Comparison of ENCODE assay signal across 1 cellular context in the genomic region with DNA sequence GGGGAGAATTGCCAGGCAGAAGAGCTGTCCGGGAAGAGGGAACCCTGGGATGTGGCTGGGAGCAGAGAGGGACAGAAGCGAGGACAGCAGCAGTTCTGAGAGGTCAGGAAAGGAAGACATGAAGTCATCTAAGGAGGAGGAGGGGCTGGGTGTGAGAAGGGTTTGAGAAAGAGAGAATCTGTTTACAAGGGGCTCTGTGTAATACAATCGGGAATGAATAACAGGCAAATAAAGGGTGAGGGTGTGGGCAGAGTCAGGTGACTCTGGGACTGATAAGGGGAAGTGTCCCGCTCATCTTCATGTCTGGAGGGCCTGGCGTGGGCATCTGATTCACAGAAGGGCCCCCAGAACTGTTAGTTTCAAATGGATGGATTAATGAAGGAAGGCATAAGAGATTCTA.
TF ChIP-seq lines count a peak whose summit lies in the region.

No MANE protein-coding gene starts in this region.

TF ChIP-seq in IMR-90, 13 proteins besides CTCF, POLR2A, EP300 and RAD21:
- TF ChIP-seq, protein P1, sequence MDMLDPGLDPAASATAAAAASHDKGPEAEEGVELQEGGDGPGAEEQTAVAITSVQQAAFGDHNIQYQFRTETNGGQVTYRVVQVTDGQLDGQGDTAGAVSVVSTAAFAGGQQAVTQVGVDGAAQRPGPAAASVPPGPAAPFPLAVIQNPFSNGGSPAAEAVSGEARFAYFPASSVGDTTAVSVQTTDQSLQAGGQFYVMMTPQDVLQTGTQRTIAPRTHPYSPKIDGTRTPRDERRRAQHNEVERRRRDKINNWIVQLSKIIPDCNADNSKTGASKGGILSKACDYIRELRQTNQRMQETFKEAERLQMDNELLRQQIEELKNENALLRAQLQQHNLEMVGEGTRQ (IDR thresholded peaks at IDR 0.05; ENCODE audit: low read depth, low read length) = no peak
- TF ChIP-seq BHLHE40 (IDR thresholded peaks at IDR 0.05; ENCODE audit: low read depth, low read length) = peak; percentile 48; the same call in 1 of the 2 replicates
